Comparison of ENCODE assay signal across 16 cellular contexts in the genomic region with DNA sequence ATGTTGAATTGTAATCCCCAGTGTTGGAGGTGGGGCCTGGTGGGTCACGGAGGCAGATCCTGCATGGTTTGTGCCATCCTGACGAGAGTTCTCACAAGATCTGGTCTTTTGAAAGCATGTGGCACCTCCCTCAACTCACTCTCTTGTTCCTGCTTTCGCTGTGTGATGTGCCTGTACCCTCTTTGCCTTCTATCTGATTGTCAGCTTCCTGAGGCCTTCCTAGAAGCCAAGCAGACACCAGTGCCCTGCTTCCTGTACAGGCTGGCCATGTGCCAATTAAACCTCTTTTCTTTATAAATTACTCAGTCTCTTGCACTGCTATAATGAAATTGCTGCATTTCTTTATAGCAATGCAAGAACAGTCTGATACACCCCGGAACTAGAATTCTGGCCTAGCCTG. TPM values are rescaled to one million over a fixed set of nuclear protein-coding genes. Genes with fewer than 3 reads are reported as not detected.
DNase-seq lines count a peak whose midpoint lies in the region; ATAC-seq and TF ChIP-seq lines count a peak whose summit lies in the region.
"Had no signal": no experiment of that assay in that cellular context is flagged by ENCODE, and none has a peak within 500 bp of the region (broad histone marks: within the 10 kb centered on the region; RNA-seq: fewer than 3 reads in every experiment).

No MANE protein-coding gene starts in this region.

- H3K27me3 Mint-ChIP-seq in activated CD4-positive, alpha-beta T cell treated with anti-CD3 and anti-CD28 coated beads for 36 hours = no peaks in the 10 kb centered on the region
- H3K27me3 Mint-ChIP-seq in natural killer cell treated with Interleukin-12 subunit alpha and Interleukin-12 subunit beta and Interleukin-15 and Interleukin-18, amount 100 ng/mL, for 72 hours = no peaks in the 10 kb centered on the region
- H3K27me3 Mint-ChIP-seq in natural killer cell (ENCODE audit: low read depth in 2 of 2) (peaks cover 0 to 5% of the 10 kb centered on the region in 2 donors), MCF 10A (ENCODE audit: insufficient read depth, unreplicated experiment) (peaks cover 3% of the 10 kb centered on the region)
- H3K27me3 Mint-ChIP-seq in activated CD8-positive, alpha-beta T cell treated with anti-CD3 and anti-CD28 coated beads, Interleukin-2, amount 10 ng/mL, durations not matched to agents 7 days and 5 days (ENCODE audit: low read depth) = no peaks in the 10 kb centered on the region

- ATAC-seq in activated CD4-positive, alpha-beta T cell treated with anti-CD3 and anti-CD28 coated beads for 36 hours = peak; percentile 63
- peak; percentile 44 to 78 for ATAC-seq in natural killer cell treated with Interleukin-12 subunit alpha and Interleukin-12 subunit beta and Interleukin-15 and Interleukin-18, amount 100 ng/mL, for 72 hours
- no peak for ATAC-seq in natural killer cell
- ATAC-seq in activated CD8-positive, alpha-beta T cell treated with anti-CD3 and anti-CD28 coated beads, Interleukin-2, amount 10 ng/mL, durations not matched to agents 7 days and 5 days = no peak
- ATAC-seq: GM12878, PC-3 had no signal

- intact Hi-C loops in activated CD4-positive, alpha-beta T cell treated with anti-CD3 and anti-CD28 coated beads for 36 hours (cut with DNase I, micrococcal nuclease) = no loop called here
- intact Hi-C loops in natural killer cell (cut with micrococcal nuclease) (no loop called here), MCF 10A (cut with micrococcal nuclease) (no loop called here)

- no peak overlapping the region for H3K27ac Mint-ChIP-seq in activated CD4-positive, alpha-beta T cell treated with anti-CD3 and anti-CD28 coated beads for 36 hours
- H3K27ac Mint-ChIP-seq in natural killer cell treated with Interleukin-12 subunit alpha and Interleukin-12 subunit beta and Interleukin-15 and Interleukin-18, amount 100 ng/mL, for 72 hours = peak overlapping the region; percentile 31 to 80
- no peak overlapping the region for H3K27ac Mint-ChIP-seq in natural killer cell
- H3K27ac Mint-ChIP-seq in activated CD8-positive, alpha-beta T cell treated with anti-CD3 and anti-CD28 coated beads, Interleukin-2, amount 10 ng/mL, durations not matched to agents 7 days and 5 days = peak overlapping the region; percentile 75
- H3K27ac Mint-ChIP-seq in MCF 10A (ENCODE audit: low read depth, unreplicated experiment) = no peak overlapping the region

- H3K36me3 Mint-ChIP-seq in activated CD4-positive, alpha-beta T cell treated with anti-CD3 and anti-CD28 coated beads for 36 hours (ENCODE audit: low read depth) = no peaks in the 10 kb centered on the region
- H3K36me3 Mint-ChIP-seq in natural killer cell treated with Interleukin-12 subunit alpha and Interleukin-12 subunit beta and Interleukin-15 and Interleukin-18, amount 100 ng/mL, for 72 hours = no peaks in the 10 kb centered on the region
- H3K36me3 Mint-ChIP-seq in natural killer cell (no peaks in the 10 kb centered on the region), MCF 10A (ENCODE audit: insufficient read depth, unreplicated experiment) (no peaks in the 10 kb centered on the region)
- H3K36me3 Mint-ChIP-seq in activated CD8-positive, alpha-beta T cell treated with anti-CD3 and anti-CD28 coated beads, Interleukin-2, amount 10 ng/mL, durations not matched to agents 7 days and 5 days (ENCODE audit: low read depth) = peaks cover 4% of the 10 kb centered on the region

- no peak overlapping the region for H3K4me3 Mint-ChIP-seq in activated CD4-positive, alpha-beta T cell treated with anti-CD3 and anti-CD28 coated beads for 36 hours
- peak overlapping the region; percentile 26 for H3K4me3 Mint-ChIP-seq in natural killer cell treated with Interleukin-12 subunit alpha and Interleukin-12 subunit beta and Interleukin-15 and Interleukin-18, amount 100 ng/mL, for 72 hours
- no peak overlapping the region for H3K4me3 Mint-ChIP-seq in natural killer cell
- H3K4me3 Mint-ChIP-seq in activated CD8-positive, alpha-beta T cell treated with anti-CD3 and anti-CD28 coated beads, Interleukin-2, amount 10 ng/mL, durations not matched to agents 7 days and 5 days = no peak overlapping the region
- no peak overlapping the region for H3K4me3 Mint-ChIP-seq in MCF 10A (ENCODE audit: unreplicated experiment)

- peaks cover 7% of the 10 kb centered on the region for H3K4me1 Mint-ChIP-seq in activated CD4-positive, alpha-beta T cell treated with anti-CD3 and anti-CD28 coated beads for 36 hours
- H3K4me1 Mint-ChIP-seq in natural killer cell treated with Interleukin-12 subunit alpha and Interleukin-12 subunit beta and Interleukin-15 and Interleukin-18, amount 100 ng/mL, for 72 hours (ENCODE audit: low read depth in 2 of 2) = peaks cover 7 to 25% of the 10 kb centered on the region in 2 donors
- peaks cover 8% of the 10 kb centered on the region in 2 donors for H3K4me1 Mint-ChIP-seq in natural killer cell
- H3K4me1 Mint-ChIP-seq in activated CD8-positive, alpha-beta T cell treated with anti-CD3 and anti-CD28 coated beads, Interleukin-2, amount 10 ng/mL, durations not matched to agents 7 days and 5 days (ENCODE audit: low read depth) = peaks cover 19% of the 10 kb centered on the region
- H3K4me1 Mint-ChIP-seq in MCF 10A (ENCODE audit: insufficient read depth, unreplicated experiment) = peaks cover 7% of the 10 kb centered on the region

- H3K9me3 Mint-ChIP-seq in activated CD4-positive, alpha-beta T cell treated with anti-CD3 and anti-CD28 coated beads for 36 hours (ENCODE audit: low read depth) = peaks cover 2% of the 10 kb centered on the region
- no peaks in the 10 kb centered on the region for H3K9me3 Mint-ChIP-seq in natural killer cell treated with Interleukin-12 subunit alpha and Interleukin-12 subunit beta and Interleukin-15 and Interleukin-18, amount 100 ng/mL, for 72 hours
- H3K9me3 Mint-ChIP-seq in natural killer cell = no peaks in the 10 kb centered on the region
- H3K9me3 Mint-ChIP-seq in activated CD8-positive, alpha-beta T cell treated with anti-CD3 and anti-CD28 coated beads, Interleukin-2, amount 10 ng/mL, durations not matched to agents 7 days and 5 days (ENCODE audit: insufficient read depth) = peaks cover 5% of the 10 kb centered on the region
- no peaks in the 10 kb centered on the region for H3K9me3 Mint-ChIP-seq in MCF 10A (ENCODE audit: unreplicated experiment)

- CTCF ChIA-PET in activated CD4-positive, alpha-beta T cell treated with anti-CD3 and anti-CD28 coated beads for 36 hours (lab: Charles Lee) = interaction anchor here (0.8 to 2.2 kb wide), 3 partner anchors 10 to 56 kb away, joined by 4 to 7 read pairs (median 4); no protein-coding TSS in a partner anchor
- CTCF ChIA-PET in activated CD8-positive, alpha-beta T cell treated with anti-CD3 and anti-CD28 coated beads, Interleukin-2, amount 10 ng/mL, durations not matched to agents 7 days and 5 days (lab: Charles Lee) = interaction anchor here (0.9 to 5.3 kb wide), 5 partner anchors 12 to 21 kb away, joined by 3 to 30 read pairs (median 3); no protein-coding TSS in a partner anchor
- CTCF ChIA-PET in MCF 10A (lab: Yijun Ruan, JAX) = interaction anchor here (1.2 to 7.8 kb wide), 4 partner anchors 14 to 74 kb away, joined by 3 to 68 read pairs (median 20); no protein-coding TSS in a partner anchor

- DNase-seq in activated CD4-positive, alpha-beta T cell treated with anti-CD3 and anti-CD28 coated beads for 36 hours = no peak
- no peak for DNase-seq in activated CD4-positive, alpha-beta T cell treated with anti-CD3 and anti-CD28 coated beads, Interleukin-2, amount 50 U/mL, for 1 hour
- no peak for DNase-seq in natural killer cell treated with Interleukin-12 subunit alpha and Interleukin-12 subunit beta and Interleukin-15 and Interleukin-18, amount 100 ng/mL, for 72 hours (ENCODE audit: low spot score)
- no peak for DNase-seq in natural killer cell
- no peak for DNase-seq in activated CD8-positive, alpha-beta T cell treated with anti-CD3 and anti-CD28 coated beads, Interleukin-2, amount 10 ng/mL, durations not matched to agents 7 days and 5 days
- no peak for DNase-seq in NCI-H524 (lab: John Stamatoyannopoulos, UW)
- DNase-seq in DMS153 treated with DMSO at 0.1 percent for 48 hours (lab: John Stamatoyannopoulos, UW; ENCODE audit: unreplicated experiment) = no peak
- no peak for DNase-seq in MCF 10A (ENCODE audit: unreplicated experiment)
- DNase-seq: Karpas-422, NCI-H1105 treated with DMSO at 0.1 percent for 48 hours, NCI-H187 treated with DMSO at 0.1 percent for 48 hours, NCI-H446, NCI-H748 treated with DMSO at 0.1 percent for 48 hours, PC-3 had no signal

- POLR2A ChIA-PET in activated CD4-positive, alpha-beta T cell treated with anti-CD3 and anti-CD28 coated beads for 36 hours (lab: Charles Lee) = no interaction called here
- POLR2A ChIA-PET in activated CD8-positive, alpha-beta T cell treated with anti-CD3 and anti-CD28 coated beads, Interleukin-2, amount 10 ng/mL, durations not matched to agents 7 days and 5 days (lab: Charles Lee) = no interaction called here
- POLR2A ChIA-PET in MCF 10A (lab: Yijun Ruan, JAX) = no interaction called here

- TF ChIP-seq CTCF in natural killer cell (IDR thresholded peaks at IDR 0.05) (no peak), MCF 10A (IDR thresholded peaks at IDR 0.05; ENCODE audit: unreplicated experiment) (no peak)

- BruUV-seq in MCF 10A (replicated peaks; lab: Mats Ljungman, UMichigan) = no TSS peak

RNA-seq across cellular contexts. Expression of gene PTPN5, which starts 13.1 kb away (rescaled TPM):
- total RNA-seq in activated CD4-positive, alpha-beta T cell treated with anti-CD3 and anti-CD28 coated beads for 36 hours = not detected
- total RNA-seq in natural killer cell treated with Interleukin-12 subunit alpha and Interleukin-12 subunit beta and Interleukin-15 and Interleukin-18, amount 100 ng/mL, for 72 hours = not detected
- total RNA-seq in natural killer cell = not detected
- not detected for total RNA-seq in activated CD8-positive, alpha-beta T cell treated with anti-CD3 and anti-CD28 coated beads, Interleukin-2, amount 10 ng/mL, durations not matched to agents 7 days and 5 days
- total RNA-seq in MCF 10A (2022) = not detected in 2 replicates
- total RNA-seq: G401, GM12878 had no signal

RNA-seq across cellular contexts. Expression of gene IGSF22, which starts 52.5 kb away (rescaled TPM):
- total RNA-seq in activated CD4-positive, alpha-beta T cell treated with anti-CD3 and anti-CD28 coated beads for 36 hours = under 1 TPM; 0.28 to 0.41 TPM
- total RNA-seq in natural killer cell treated with Interleukin-12 subunit alpha and Interleukin-12 subunit beta and Interleukin-15 and Interleukin-18, amount 100 ng/mL, for 72 hours = not detected
- total RNA-seq in natural killer cell (1 to 10 TPM in 2 of 3 donors, under 1 TPM in 1; 0.83 to 1.7 (median 1.2) TPM), MCF 10A (2022) (not detected in 2 replicates)
- not detected for total RNA-seq in activated CD8-positive, alpha-beta T cell treated with anti-CD3 and anti-CD28 coated beads, Interleukin-2, amount 10 ng/mL, durations not matched to agents 7 days and 5 days
- total RNA-seq: G401, GM12878, PC-3 had no signal

Comparison
In these comparisons a context has a peak if more than half of its experiments do, and no peak if none do; other contexts are left out.
1. ATAC-seq: peak in activated CD4-positive, alpha-beta T cell treated with anti-CD3 and anti-CD28 coated beads for 36 hours (single experiment) and natural killer cell treated with Interleukin-12 subunit alpha and Interleukin-12 subunit beta and Interleukin-15 and Interleukin-18, amount 100 ng/mL, for 72 hours (2 of 2); none in natural killer cell (0 of 3) and activated CD8-positive, alpha-beta T cell treated with anti-CD3 and anti-CD28 coated beads, Interleukin-2, amount 10 ng/mL, durations not matched to agents 7 days and 5 days (single experiment).
2. H3K27ac Mint-ChIP-seq: peak in natural killer cell treated with Interleukin-12 subunit alpha and Interleukin-12 subunit beta and Interleukin-15 and Interleukin-18, amount 100 ng/mL, for 72 hours (2 of 2) and activated CD8-positive, alpha-beta T cell treated with anti-CD3 and anti-CD28 coated beads, Interleukin-2, amount 10 ng/mL, durations not matched to agents 7 days and 5 days (single experiment); none in activated CD4-positive, alpha-beta T cell treated with anti-CD3 and anti-CD28 coated beads for 36 hours (single experiment), natural killer cell (0 of 2) and MCF 10A (single experiment).